20 cellular contexts compared by ENCODE assay signal in the genomic region with DNA sequence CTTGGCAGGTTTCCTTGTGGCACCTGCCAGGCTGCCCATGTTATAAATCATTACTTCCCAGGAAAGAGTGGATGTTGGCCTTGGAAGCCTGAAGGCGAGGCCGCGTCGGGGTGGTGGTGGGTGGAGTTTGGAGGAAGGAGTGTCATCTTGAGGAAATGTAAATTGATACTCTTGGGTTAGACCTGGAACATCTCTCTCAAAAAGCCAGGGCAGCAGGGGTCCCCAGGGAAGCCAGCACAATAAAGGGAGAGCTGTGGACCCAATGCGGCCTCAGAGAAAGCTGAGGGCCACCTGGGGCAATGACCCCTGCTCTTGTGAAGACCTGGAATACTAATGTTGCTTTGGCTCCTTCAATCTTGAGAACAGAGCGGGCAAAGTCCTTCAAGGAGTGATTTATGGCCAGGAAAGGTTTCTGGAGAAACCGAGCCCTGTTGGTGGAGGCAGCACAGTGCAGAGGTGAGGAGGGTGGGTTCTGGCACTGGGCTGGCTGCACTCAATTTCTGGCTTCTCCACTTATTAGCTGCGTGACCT. TPM values are rescaled to one million over a fixed set of nuclear protein-coding genes. Genes with fewer than 3 reads are reported as not detected.
DNase-seq lines count a peak whose midpoint lies in the region; ATAC-seq, FAIRE-seq and TF ChIP-seq lines count a peak whose summit lies in the region.
"Had no signal": no experiment of that assay in that cellular context is flagged by ENCODE, and none has a peak within 500 bp of the region (broad histone marks: within the 10 kb centered on the region; RNA-seq: fewer than 3 reads in every experiment).

No MANE protein-coding gene starts in this region.

- no peaks in the 10 kb centered on the region for H3K27me3 ChIP-seq in H1 (replicated peaks in 1 of 4; ENCODE audit: control insufficient read depth in 3 of 4, extremely low read depth in 1 of 4, insufficient read depth in 3 of 4, low read length in 3 of 4)

- peaks cover 4% of the 10 kb centered on the region for H3K9me3 Mint-ChIP-seq in progenitor cell of endocrine pancreas (ENCODE audit: low read depth)
- peaks cover 6% of the 10 kb centered on the region for H3K9me3 Mint-ChIP-seq in activated naive CD4-positive, alpha-beta T cell treated with anti-CD3 and anti-CD28 coated beads for 36 hours

- H3K23me2 ChIP-seq in H1 (ENCODE audit: low read depth, low read length), result peaks cover 2% of the 10 kb centered on the region; the same call in 1 of the 2 replicates

- 37% methylated on average over 8 of the region's 8 CpGs; no CpG with 5 or more reads in 1 of the 2 experiments for WGBS in H1 (ENCODE audit: extremely low coverage in 1 of 2, insufficient coverage in 1 of 2, insufficient read length in 1 of 2, insufficient replicate concordance in 2 of 2, low coverage in 1 of 2, low lambda C conversion rate in 2 of 2, missing lambda C conversion rate in 1 of 2), 2 experiments

- H2BK20ac ChIP-seq in H1 (ENCODE audit: low read length), result no peak overlapping the region

- H2AFZ ChIP-seq in H1 (ENCODE audit: low read length), result no peak overlapping the region

- H3K56ac ChIP-seq in H1 (replicated peaks; ENCODE audit: insufficient read length, low read depth, low read length), result no peak overlapping the region

- H3K4me1 Mint-ChIP-seq in progenitor cell of endocrine pancreas (ENCODE audit: low read depth), result peaks cover 12% of the 10 kb centered on the region
- H3K4me1 Mint-ChIP-seq in activated naive CD4-positive, alpha-beta T cell treated with anti-CD3 and anti-CD28 coated beads for 36 hours (ENCODE audit: low read depth), result no peaks in the 10 kb centered on the region
- H3K4me1 Mint-ChIP-seq: T-helper 17 cell had no signal

- no peaks in the 10 kb centered on the region for H3K9me3 ChIP-seq in H1 (ENCODE audit: insufficient read depth in 2 of 2, low read depth in 1 of 2, low read length in 1 of 2)

- H3K27ac Mint-ChIP-seq in progenitor cell of endocrine pancreas, result peak overlapping the region; percentile 69
- no peak overlapping the region for H3K27ac Mint-ChIP-seq in activated naive CD4-positive, alpha-beta T cell treated with anti-CD3 and anti-CD28 coated beads for 36 hours
- H3K27ac Mint-ChIP-seq: activated T-cell treated with anti-CD3 and anti-CD28 coated beads, Interleukin-2, amount 50 U/mL, for 72 hours; CD4-positive, alpha-beta T cell; T-helper 17 cell had no signal

- H4K20me1 ChIP-seq in H1 (replicated peaks in 1 of 2; ENCODE audit: control insufficient read depth in 1 of 2, insufficient read depth in 2 of 2, low read length in 2 of 2), result no peaks in the 10 kb centered on the region

- no peak overlapping the region for H3K14ac ChIP-seq in H1 (ENCODE audit: insufficient read length)

- H3K4me3 Mint-ChIP-seq in progenitor cell of endocrine pancreas (ENCODE audit: low read depth), result no peak overlapping the region
- H3K4me3 Mint-ChIP-seq in activated naive CD4-positive, alpha-beta T cell treated with anti-CD3 and anti-CD28 coated beads for 36 hours, result no peak overlapping the region
- H3K4me3 Mint-ChIP-seq: activated T-cell treated with anti-CD3 and anti-CD28 coated beads, Interleukin-2, amount 50 U/mL, for 72 hours; CD4-positive, alpha-beta T cell; T-helper 17 cell had no signal

- TF ChIP-seq POLR2A in H1 (IDR thresholded peaks at IDR 0.05; ENCODE audit: control extremely low read depth in 1 of 2, low read depth in 2 of 2, low read length in 2 of 2), result no peak

- FAIRE-seq in H1 (lab: Jason Lieb, UNC), result no peak
- FAIRE-seq: colon had no signal

- no peak overlapping the region for H4K91ac ChIP-seq in H1 (replicated peaks; ENCODE audit: insufficient read length, low read length)

- TF ChIP-seq CTCF in H1 (IDR thresholded peaks at IDR 0.05; ENCODE audit: control extremely low read depth in 1 of 3, insufficient read depth in 1 of 3, low read depth in 1 of 3, low read length in 3 of 3), result peak in 1 of 3 experiments; percentile 16; a peak in 1 of 4 replicates
- no peak for TF ChIP-seq CTCF in progenitor cell of endocrine pancreas (IDR thresholded peaks at IDR 0.05; ENCODE audit: unreplicated experiment)

- no peak overlapping the region; a peak in 1 of 8 replicates for H3K4me3 ChIP-seq in H1 (ENCODE audit: extremely low read depth in 1 of 4, insufficient read depth in 2 of 4, low read depth in 3 of 4, low read length in 4 of 4)
- H3K4me3 ChIP-seq: esophagus squamous epithelium, HAP-1, lung had no signal

- peaks cover 5% of the 10 kb centered on the region for H3K27me3 Mint-ChIP-seq in progenitor cell of endocrine pancreas
- no peaks in the 10 kb centered on the region for H3K27me3 Mint-ChIP-seq in activated naive CD4-positive, alpha-beta T cell treated with anti-CD3 and anti-CD28 coated beads for 36 hours (ENCODE audit: low read depth)
- H3K27me3 Mint-ChIP-seq: CD4-positive, alpha-beta T cell; T-helper 17 cell had no signal

- peaks cover 2% of the 10 kb centered on the region for H3K36me3 Mint-ChIP-seq in progenitor cell of endocrine pancreas (ENCODE audit: insufficient read depth)
- H3K36me3 Mint-ChIP-seq in activated naive CD4-positive, alpha-beta T cell treated with anti-CD3 and anti-CD28 coated beads for 36 hours (ENCODE audit: low read depth), result peaks cover 4% of the 10 kb centered on the region

- 0 out of 2 replicates have a peak overlapping the region, but pooled peaks have one; percentile 4 for H2BK15ac ChIP-seq in H1 (ENCODE audit: low read length)

- H3K79me2 ChIP-seq in H1 (ENCODE audit: control insufficient read depth in 1 of 2, insufficient read depth in 2 of 2, low read length in 2 of 2), result no peaks in the 10 kb centered on the region

- no peak overlapping the region for H2AK5ac ChIP-seq in H1 (ENCODE audit: low read depth, low read length)

- ATAC-seq in HG02852 (IDR thresholded peaks at IDR 0.05; ENCODE audit: unreplicated experiment), result no peak
- ATAC-seq: activated T-cell treated with anti-CD3 and anti-CD28 coated beads, Interleukin-2, amount 50 U/mL, for 72 hours; T-helper 17 cell had no signal

- peak overlapping the region; percentile 14 for H3K4ac ChIP-seq in H1 (replicated peaks; ENCODE audit: insufficient read length, low read depth, low read length)

- no peaks in the 10 kb centered on the region for H3K36me3 ChIP-seq in H1 (ENCODE audit: control insufficient read depth in 2 of 4, insufficient read depth in 4 of 4, low read length in 3 of 4)
- H3K36me3 ChIP-seq: esophagus squamous epithelium, HAP-1 had no signal

- intact Hi-C loops in activated naive CD4-positive, alpha-beta T cell treated with anti-CD3 and anti-CD28 coated beads for 36 hours (cut with micrococcal nuclease), result no loop called here

- CTCF ChIA-PET in H1 (lab: Charles Lee; ENCODE audit: partially characterized antibody), result interaction anchor here (1.0 to 2.0 kb wide), 3 partner anchors 12 to 406 kb away, joined by 3 to 7 read pairs (median 6); no protein-coding TSS in a partner anchor
- CTCF ChIA-PET in activated naive CD4-positive, alpha-beta T cell treated with anti-CD3 and anti-CD28 coated beads for 36 hours (lab: Charles Lee), result interaction anchor here (0.6 kb wide), 1 partner anchor 37 kb away, joined by 5 read pairs; no protein-coding TSS in a partner anchor

- 0 out of 2 replicates have a peak, but pooled peaks have one; percentile 4 for TF ChIP-seq RAD21 in Ishikawa (IDR thresholded peaks at IDR 0.05; ENCODE audit: low read depth)
- no peak; a peak in 1 of 4 replicates for TF ChIP-seq RAD21 in H1 (IDR thresholded peaks at IDR 0.05 in 1 of 2, conservative IDR thresholded peaks at IDR 0.05 in 1 of 2; ENCODE audit: low read depth in 2 of 2, low read length in 2 of 2)

- no peak overlapping the region for H4K5ac ChIP-seq in H1 (ENCODE audit: insufficient read length, low read depth, low read length)

- no peak overlapping the region for H4K8ac ChIP-seq in H1 (ENCODE audit: extremely low read depth, insufficient read depth, low read length)

- H3K4me1 ChIP-seq in H1 (replicated peaks in 1 of 4; ENCODE audit: control insufficient read depth in 3 of 4, insufficient read depth in 4 of 4, low read length in 3 of 4), result peaks cover 7 to 17% (median 11%) of the 10 kb centered on the region in 4 experiments; a peak in 5 of 7 replicates

- POLR2A ChIA-PET in H1 (lab: Charles Lee; ENCODE audit: partially characterized antibody), result interaction anchor here (1.4 to 1.8 kb wide), 3 partner anchors 26 to 134 kb away, joined by 4 to 5 read pairs (median 5); partner anchors contain the start of gene TRAF3IP2

- no peaks in the 10 kb centered on the region for H3K79me1 ChIP-seq in H1 (ENCODE audit: low read depth, low read length)

- 0 out of 2 replicates have a peak overlapping the region, but pooled peaks have one; percentile 4 for H2BK12ac ChIP-seq in H1 (ENCODE audit: low read depth, low read length)

- H3K18ac ChIP-seq in H1 (ENCODE audit: extremely low read depth, low read length), result peak overlapping the region; percentile 94; the same call in 1 of the 2 replicates

- H3K27ac ChIP-seq in H1 (ENCODE audit: low read depth, low read length), result no peak overlapping the region
- H3K27ac ChIP-seq: esophagus squamous epithelium had no signal

- no peak; the same call in 1 of the 2 replicates for TF ChIP-seq EP300 in Ishikawa (IDR thresholded peaks at IDR 0.05; ENCODE audit: borderline replicate concordance)
- no peak for TF ChIP-seq EP300 in H1 (IDR thresholded peaks at IDR 0.05; ENCODE audit: borderline replicate concordance in 1 of 2, low read depth in 2 of 2, low read length in 2 of 2)

- in situ Hi-C loops in Caki2 (cut with HindIII; ENCODE audit: low pct_unique_long_range_greater_than_20kb, low sequenced_read_pairs) (no loop called here), KBM-7 (cut with MboI; ENCODE audit: low pct_unique_long_range_greater_than_20kb, low sequenced_read_pairs) (no loop called here)

- H3K9ac ChIP-seq in H1 (replicated peaks in 1 of 4; ENCODE audit: extremely low read depth in 1 of 4, low read depth in 3 of 4, low read length in 3 of 4), result no peak overlapping the region

- DNase-seq in Caki2 (ENCODE audit: low read depth), result peak; percentile 11
- DNase-seq in H1 (ENCODE audit: low read depth in 1 of 2, low spot score in 2 of 2), result peak in 1 of 2 experiments; percentile 58
- DNase-seq in progenitor cell of endocrine pancreas (ENCODE audit: low spot score, unreplicated experiment), result no peak
- no peak for DNase-seq in mucosa of gallbladder (ENCODE audit: low spot score)
- no peak for DNase-seq in activated naive CD4-positive, alpha-beta T cell treated with anti-CD3 and anti-CD28 coated beads for 36 hours
- DNase-seq in KBM-7, result no peak
- DNase-seq: activated T-cell treated with anti-CD3 and anti-CD28 coated beads, Interleukin-2, amount 50 U/mL, for 72 hours; amniotic stem cell; CD4-positive, alpha-beta T cell; esophagus squamous epithelium; hypothalamus; NCI-H1105 treated with DMSO at 0.1 percent for 48 hours; NCI-H526 treated with DMSO at 0.1 percent for 48 hours; stimulated activated CD4-positive, alpha-beta T cell treated with anti-CD3 and anti-CD28 coated beads, Interleukin-1b, Interleukin-23, amount 100 ng/mL, for 48 hours; T-helper 17 cell had no signal

- H2BK120ac ChIP-seq in H1 (replicated peaks; ENCODE audit: low read depth, low read length), result no peak overlapping the region

- H3K23ac ChIP-seq in H1 (ENCODE audit: insufficient read length), result no peak overlapping the region

- no peak overlapping the region for H2BK5ac ChIP-seq in H1 (ENCODE audit: low read depth, low read length)

- H3K4me2 ChIP-seq in H1 (ENCODE audit: insufficient read depth in 1 of 2, low read depth in 2 of 2, low read length in 2 of 2), result peak overlapping the region; percentile 36 to 42; a peak in 2 of 4 replicates

RNA-seq across cellular contexts. Expression of gene TRAF3IP2, which starts 26.3 kb away (rescaled TPM):
- total RNA-seq in Caki2 (2014; rRNA removed; shearing (Covaris generic); ENCODE audit: low replicate concordance), result 41.7 and 48.9 TPM in 2 replicates
- 20.5 and 20.6 TPM in 2 replicates for total RNA-seq in H1 (2021; fragmentation: NEBNext Ultra II Directional; extraction: Animal tissue kit (Norgen Biotek cat#: 25700))
- 17.4 and 19.7 TPM in 2 replicates for polyA plus RNA-seq in H1 (2011; rRNA removed)
- 18.2 TPM for polyA plus RNA-seq in H1 (2011; cell fraction: cytosol; rRNA removed)
- polyA plus RNA-seq in H1 (2011; cell fraction: nucleus; rRNA removed), result 24.6 TPM
- polyA plus RNA-seq in H1 (2012, experiment 1 of 2), result 17.5 to 19.6 TPM (median 19.0 TPM) in 4 replicates
- 20.9 TPM for polyA plus RNA-seq in H1 (2012, experiment 2 of 2)
- polyA plus RNA-seq in H1 (2013, experiment 1 of 2), result 19.5 TPM
- 17.8 TPM for polyA plus RNA-seq in H1 (2013, experiment 2 of 2)
- polyA minus RNA-seq in H1 (2011; rRNA and poly(A)+ RNA removed), result 26.8 and 29.8 TPM in 2 replicates
- polyA minus RNA-seq in H1 (2011; cell fraction: cytosol; rRNA and poly(A)+ RNA removed), result 12.5 TPM
- polyA minus RNA-seq in H1 (2011; cell fraction: nucleus; rRNA and poly(A)+ RNA removed), result 14.3 TPM
- total RNA-seq in progenitor cell of endocrine pancreas (23.4 and 24.9 TPM in 2 replicates), mucosa of gallbladder (29.7 TPM)
- total RNA-seq in activated naive CD4-positive, alpha-beta T cell treated with anti-CD3 and anti-CD28 coated beads for 36 hours, result 10 to 100 TPM; 39.9 to 42.2 TPM
